ENCODE assay signal across 8 cellular contexts in the genomic region with DNA sequence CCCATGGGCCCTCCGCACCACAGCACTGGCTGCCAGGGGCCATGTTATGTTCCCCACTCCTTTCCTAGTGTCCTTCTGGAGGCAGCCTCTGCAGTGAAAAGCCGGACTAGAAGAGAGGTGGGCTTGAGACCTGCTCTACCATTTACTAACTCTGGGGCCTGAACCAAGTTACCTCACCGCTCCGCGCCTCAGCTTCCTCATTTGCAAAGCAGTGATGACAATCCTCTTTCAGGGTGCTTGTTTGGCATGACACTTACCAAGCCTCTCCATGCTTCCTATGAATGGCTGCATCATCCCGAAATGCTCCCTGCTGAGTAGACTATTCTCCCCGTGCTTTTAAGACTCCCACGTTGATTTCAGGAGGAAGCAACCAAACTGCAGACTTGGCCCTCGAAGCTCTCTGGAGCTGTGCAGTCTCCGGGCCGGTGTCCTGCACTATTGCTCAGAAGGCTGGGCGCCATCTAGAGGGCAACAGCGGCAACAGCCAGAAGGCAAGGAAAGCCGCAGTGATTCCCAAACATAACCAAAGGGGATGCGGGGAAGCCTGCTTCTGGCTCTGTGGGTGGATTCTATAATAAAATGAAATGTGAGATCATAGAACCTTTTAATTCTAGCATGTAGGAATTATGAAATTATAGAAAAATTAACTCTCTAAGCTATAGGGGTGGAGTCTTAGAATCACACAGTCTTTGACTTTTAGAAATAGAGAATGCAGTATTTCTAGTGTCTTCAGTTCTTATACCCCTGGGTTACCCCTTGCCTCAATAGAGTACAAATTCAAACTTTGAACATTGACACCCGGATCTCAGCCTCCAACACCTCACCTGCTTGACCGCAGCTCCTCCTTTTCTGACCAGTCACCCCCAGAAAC.
DNase-seq lines count a peak whose midpoint lies in the region; ATAC-seq, FAIRE-seq and TF ChIP-seq lines count a peak whose summit lies in the region.

No MANE protein-coding gene starts in this region.

- no peak overlapping the region for H3K27ac ChIP-seq in PC-3 (ENCODE audit: low read length)
- no peak overlapping the region for H3K27ac ChIP-seq in pancreas

- CTCF ChIA-PET in PC-3 (lab: Charles Lee) = no interaction called here

- no peak for FAIRE-seq in pancreas (lab: Jason Lieb, UNC)

- H3K36me3 Mint-ChIP-seq in glutamatergic neuron (ENCODE audit: unreplicated experiment) = no peaks in the 10 kb centered on the region

- no peak overlapping the region for H3K4me2 ChIP-seq in PC-3 (ENCODE audit: low read length)

- BruUV-seq in PC-3 (replicated peaks; lab: Mats Ljungman, UMichigan) = no TSS peak

- H3K79me2 ChIP-seq in PC-3 (ENCODE audit: low read length) = no peaks in the 10 kb centered on the region

- H3K36me3 ChIP-seq in PC-3 (ENCODE audit: low read depth, low read length) (no peaks in the 10 kb centered on the region), pancreas (no peaks in the 10 kb centered on the region)

- intact Hi-C loops in PC-3 (cut with micrococcal nuclease) (loop anchor here (10.0 kb wide), 1 partner anchor 506 kb away; no protein-coding TSS in a partner anchor), pancreas (cut with DNase I) (loop anchor here in 1 of 3 donors (10.0 kb wide), 1 partner anchor 424 kb away; no protein-coding TSS in a partner anchor)

- H3K4me1 ChIP-seq in PC-3 (ENCODE audit: insufficient read depth, low read length) (no peaks in the 10 kb centered on the region), pancreas (no peaks in the 10 kb centered on the region)

- H3K4me3 ChIP-seq in PC-3 (ENCODE audit: low read length) = no peak overlapping the region
- H3K4me3 ChIP-seq in pancreas = no peak overlapping the region

- no peak overlapping the region for H3K9ac ChIP-seq in PC-3 (ENCODE audit: low read length)

- H3K9me2 ChIP-seq in PC-3 (replicated peaks; ENCODE audit: low read length) = no peaks in the 10 kb centered on the region

- H3K9me3 Mint-ChIP-seq in glutamatergic neuron (ENCODE audit: unreplicated experiment) = no peaks in the 10 kb centered on the region

- no peak overlapping the region for H3K27ac Mint-ChIP-seq in glutamatergic neuron (ENCODE audit: unreplicated experiment)

- TF ChIP-seq CTCF in PC-3 (conservative IDR thresholded peaks at IDR 0.05; ENCODE audit: low read depth, low read length) (peak; percentile 81), glutamatergic neuron (IDR thresholded peaks at IDR 0.05; ENCODE audit: partially characterized antibody, unreplicated experiment) (peak; percentile 84), pancreas (IDR thresholded peaks at IDR 0.05) (peak; percentile 57 to 92 (median 85))

- ATAC-seq in GM21619 (IDR thresholded peaks at IDR 0.05; ENCODE audit: unreplicated experiment) (peak; percentile 92), PC-3 (peak; percentile 59), pancreas (peak; percentile 83 to 97 (median 94))

- no peaks in the 10 kb centered on the region for H4K20me1 ChIP-seq in PC-3 (ENCODE audit: low read length)

- H3K4me3 Mint-ChIP-seq in glutamatergic neuron (ENCODE audit: unreplicated experiment) = no peak overlapping the region

- DNase-seq in GDM1 (lab: John Stamatoyannopoulos, UW) = peak; percentile 31
- DNase-seq in HuH-7 (ENCODE audit: low spot score) = peak; percentile 69
- peak; percentile 43 for DNase-seq in PC-3
- peak; percentile 75 for DNase-seq in activated effector memory CD4-positive, alpha-beta T cell treated with anti-CD3 and anti-CD28 coated beads, Interleukin-2, amount 50 U/mL, for 16 hours
- DNase-seq in glutamatergic neuron = peak; percentile 91
- DNase-seq in pancreas = peak; percentile 39 to 89 (median 72)
- DNase-seq in mesenteric fat pad (ENCODE audit: low spot score) = no peak

- H3K27me3 ChIP-seq in PC-3 (ENCODE audit: low read length) (no peaks in the 10 kb centered on the region), pancreas (peaks cover 0 to 4% (median 0%) of the 10 kb centered on the region in 4 donors)

- H3K27me3 Mint-ChIP-seq in glutamatergic neuron (ENCODE audit: unreplicated experiment) = peaks cover 3% of the 10 kb centered on the region

- POLR2A ChIA-PET in PC-3 (lab: Charles Lee; ENCODE audit: unreplicated experiment) = no interaction called here

- H3K9me3 ChIP-seq in PC-3 (ENCODE audit: low read length) (no peaks in the 10 kb centered on the region), pancreas (no peaks in the 10 kb centered on the region)

- 31 to 34% methylated on average over 17 of the region's 17 CpGs for WGBS in pancreas, 2 donors

- no peaks in the 10 kb centered on the region for H3F3A ChIP-seq in PC-3 (ENCODE audit: low read length, unreplicated experiment)

- no peak overlapping the region for H2AFZ ChIP-seq in PC-3 (ENCODE audit: low read length)

- H3K4me1 Mint-ChIP-seq in glutamatergic neuron (ENCODE audit: low read depth, unreplicated experiment) = peaks cover 5% of the 10 kb centered on the region
